In genomic region chr3:24662449-24663345, GRCh38 we compare ENCODE assay signal across 20 cellular contexts.
"Had no signal": no experiment of that assay in that cellular context is flagged by ENCODE, and none has a peak within 500 bp of the region (broad histone marks: within the 10 kb centered on the region; RNA-seq: fewer than 3 reads in every experiment).

No MANE protein-coding gene starts in this region.

- H3K4me1 ChIP-seq: esophagus squamous epithelium, vagina had no signal

- FAIRE-seq: colon had no signal

- H3K27me3 Mint-ChIP-seq: activated CD4-positive, alpha-beta memory T cell treated with anti-CD3 and anti-CD28 coated beads for 36 hours; activated naive CD4-positive, alpha-beta T cell treated with anti-CD3 and anti-CD28 coated beads, Interleukin-2, amount 10 ng/mL, durations not matched to agents 7 days and 5 days; central memory CD8-positive, alpha-beta T cell; type B pancreatic cell had no signal

- H3K27ac ChIP-seq: dorsolateral prefrontal cortex, esophagus squamous epithelium, gastroesophageal sphincter, thoracic aorta, vagina had no signal

- H3K4me3 ChIP-seq: dorsolateral prefrontal cortex, esophagus squamous epithelium, gastroesophageal sphincter, thoracic aorta, vagina had no signal

- ATAC-seq: gastroesophageal sphincter had no signal

- H3K9me3 ChIP-seq: esophagus squamous epithelium, gastroesophageal sphincter, thoracic aorta, vagina had no signal

- H3K36me3 Mint-ChIP-seq: activated CD4-positive, alpha-beta memory T cell treated with anti-CD3 and anti-CD28 coated beads for 36 hours; activated naive CD4-positive, alpha-beta T cell treated with anti-CD3 and anti-CD28 coated beads, Interleukin-2, amount 10 ng/mL, durations not matched to agents 7 days and 5 days; brain; naive B cell; type B pancreatic cell had no signal

- H3K27ac Mint-ChIP-seq: activated CD4-positive, alpha-beta memory T cell treated with anti-CD3 and anti-CD28 coated beads for 36 hours; activated naive CD4-positive, alpha-beta T cell treated with anti-CD3 and anti-CD28 coated beads, Interleukin-2, amount 10 ng/mL, durations not matched to agents 7 days and 5 days; brain; naive B cell; type B pancreatic cell had no signal

- H3K4me3 Mint-ChIP-seq: activated CD4-positive, alpha-beta memory T cell treated with anti-CD3 and anti-CD28 coated beads for 36 hours; activated naive CD4-positive, alpha-beta T cell treated with anti-CD3 and anti-CD28 coated beads, Interleukin-2, amount 10 ng/mL, durations not matched to agents 7 days and 5 days; brain; central memory CD8-positive, alpha-beta T cell; naive B cell; neural crest cell; type B pancreatic cell had no signal

- H3K4me1 Mint-ChIP-seq: activated naive CD4-positive, alpha-beta T cell treated with anti-CD3 and anti-CD28 coated beads, Interleukin-2, amount 10 ng/mL, durations not matched to agents 7 days and 5 days; brain; central memory CD8-positive, alpha-beta T cell; neural crest cell had no signal

- H3K9me3 Mint-ChIP-seq: activated CD4-positive, alpha-beta memory T cell treated with anti-CD3 and anti-CD28 coated beads for 36 hours; activated naive CD4-positive, alpha-beta T cell treated with anti-CD3 and anti-CD28 coated beads, Interleukin-2, amount 10 ng/mL, durations not matched to agents 7 days and 5 days; neural crest cell; type B pancreatic cell had no signal

- DNase-seq: activated CD4-positive, alpha-beta memory T cell treated with anti-CD3 and anti-CD28 coated beads for 36 hours; activated CD4-positive, alpha-beta T cell treated with anti-CD3 and anti-CD28 coated beads for 48 hours; activated effector memory CD4-positive, alpha-beta T cell treated with anti-CD3 and anti-CD28 coated beads, Interleukin-2, amount 50 U/mL, for 16 hours; activated naive CD4-positive, alpha-beta T cell treated with anti-CD3 and anti-CD28 coated beads, Interleukin-2, amount 10 ng/mL, durations not matched to agents 7 days and 5 days; amygdala; dorsolateral prefrontal cortex; esophagus squamous epithelium; head of caudate nucleus; hypothalamus; mesendoderm; naive B cell; stimulated activated CD4-positive, alpha-beta T cell treated with anti-CD3 and anti-CD28 coated beads, Interleukin-12 subunit alpha, Interleukin-12 subunit beta, amount 100 ng/mL, for 4 hours had no signal

- H3K36me3 ChIP-seq: esophagus squamous epithelium, gastroesophageal sphincter, thoracic aorta, vagina had no signal

- H3K27me3 ChIP-seq: dorsolateral prefrontal cortex, esophagus squamous epithelium, gastroesophageal sphincter, vagina had no signal
